In genomic region chr6:95578106-95578410, GRCh38 we compare ENCODE assay signal across 7 cellular contexts. TPM values are rescaled to one million over a fixed set of nuclear protein-coding genes. Genes with fewer than 3 reads are reported as not detected.
DNase-seq lines count a peak whose midpoint lies in the region; ATAC-seq, FAIRE-seq and TF ChIP-seq lines count a peak whose summit lies in the region.

No MANE protein-coding gene starts in this region.

- DNase-seq in K562 (ENCODE audit: extremely low read depth in 1 of 4, low spot score in 3 of 4) (peak; percentile 9 to 37 (median 10)), HepG2 (ENCODE audit: low spot score) (peak; percentile 15), transverse colon (no peak), NCI-H1436 (lab: John Stamatoyannopoulos, UW) (no peak)

- no peaks in the 10 kb centered on the region for H3K9me3 Mint-ChIP-seq in IgD-negative memory B cell

- no peak for TF ChIP-seq POLR2A in K562 (conservative IDR thresholded peaks at IDR 0.05)
- no peak for TF ChIP-seq POLR2A in HepG2 (IDR thresholded peaks at IDR 0.05; ENCODE audit: insufficient read depth in 1 of 2, low read depth in 2 of 2, low read length in 2 of 2)
- no peak for TF ChIP-seq POLR2A in transverse colon (IDR thresholded peaks at IDR 0.05)

- FAIRE-seq in K562 (lab: Jason Lieb, UNC) (peak; percentile 40), HepG2 (lab: Jason Lieb, UNC) (no peak)

- no peaks in the 10 kb centered on the region for H3K9me1 ChIP-seq in K562 (ENCODE audit: control insufficient read depth, insufficient read depth, low read length)

- H3K4me1 ChIP-seq in K562 (replicated peaks in 1 of 2; ENCODE audit: control insufficient read depth in 2 of 2, insufficient read depth in 2 of 2, low read length in 2 of 2), result peaks cover 6 to 9% of the 10 kb centered on the region in 2 experiments; a peak in 4 of 5 replicates
- peaks cover 35% of the 10 kb centered on the region for H3K4me1 ChIP-seq in HepG2 (ENCODE audit: insufficient read depth, low read length)
- H3K4me1 ChIP-seq in transverse colon, result peaks cover 11 to 19% (median 14%) of the 10 kb centered on the region in 4 donors

- H3K4me2 ChIP-seq in K562 (ENCODE audit: insufficient read depth, low read length) (peak overlapping the region; percentile 90), HepG2 (ENCODE audit: low read depth, low read length) (peak overlapping the region; percentile 85)

- H3K4me3 Mint-ChIP-seq in IgD-negative memory B cell, result peak overlapping the region; percentile 95 to 100 (median 96)

- peak overlapping the region; percentile 83 to 97 for H3K9ac ChIP-seq in K562 (ENCODE audit: insufficient read depth in 1 of 2, low read depth in 2 of 2, low read length in 2 of 2)
- H3K9ac ChIP-seq in HepG2 (ENCODE audit: insufficient read depth, low read depth, low read length), result peak overlapping the region; percentile 78

- no peaks in the 10 kb centered on the region for H4K20me1 ChIP-seq in K562 (replicated peaks; ENCODE audit: control insufficient read depth, insufficient read depth, low read length)
- no peaks in the 10 kb centered on the region for H4K20me1 ChIP-seq in HepG2 (ENCODE audit: insufficient read depth, low read length)

- peaks cover 3% of the 10 kb centered on the region; the same call in 1 of the 3 replicates for H3K36me3 ChIP-seq in K562 (ENCODE audit: control insufficient read depth, insufficient read depth, low read length)
- no peaks in the 10 kb centered on the region for H3K36me3 ChIP-seq in HepG2 (replicated peaks in 1 of 2; ENCODE audit: control insufficient read depth in 1 of 2, insufficient read depth in 2 of 2, low read length in 2 of 2)
- no peaks in the 10 kb centered on the region for H3K36me3 ChIP-seq in transverse colon

- POLR2A ChIA-PET in K562 (lab: Yijun Ruan, JAX), result interaction anchor here (0.7 kb wide), 1 partner anchor 10 kb away, joined by 3 read pairs; no protein-coding TSS in a partner anchor
- POLR2A ChIA-PET in HepG2 (lab: Yijun Ruan, JAX), result no interaction called here

- TF ChIP-seq RAD21 in K562 (CRISPR knock-in tag; conservative IDR thresholded peaks at IDR 0.05 in 1 of 2, IDR thresholded peaks at IDR 0.05 in 1 of 2), result no peak
- TF ChIP-seq RAD21 in HepG2 (CRISPR knock-in tag; IDR thresholded peaks at IDR 0.05), result no peak

- peaks cover 30 to 41% (median 31%) of the 10 kb centered on the region in 3 donors for H3K4me1 Mint-ChIP-seq in IgD-negative memory B cell

- 0% methylated on average over 10 of the region's 10 CpGs for WGBS in K562 (ENCODE audit: insufficient coverage, low coverage, missing lambda C conversion rate)
- 2% methylated on average over 10 of the region's 10 CpGs for WGBS in HepG2 (ENCODE audit: low lambda C conversion rate)
- 0 to 5% methylated on average over 2 to 10 of the region's 10 CpGs for WGBS in transverse colon (ENCODE audit: low coverage in 1 of 2), 2 donors

- peak overlapping the region; percentile 83 to 98 (median 92) for H3K27ac Mint-ChIP-seq in IgD-negative memory B cell

- CTCF ChIA-PET in K562 (lab: Yijun Ruan, JAX; ENCODE audit: low intra/inter-chr PET ratio), result no interaction called here
- CTCF ChIA-PET in HepG2 (lab: Yijun Ruan, JAX; ENCODE audit: low intra/inter-chr PET ratio, low total read pairs), result no interaction called here

- peaks cover 3% of the 10 kb centered on the region; the same call in 1 of the 2 replicates for H3K9me3 ChIP-seq in K562 (replicated peaks; ENCODE audit: control insufficient read depth, insufficient read depth, low read depth, low read length)
- no peaks in the 10 kb centered on the region for H3K9me3 ChIP-seq in HepG2 (ENCODE audit: low read length)
- H3K9me3 ChIP-seq in transverse colon, result no peaks in the 10 kb centered on the region

- peaks cover 4% of the 10 kb centered on the region for H3K36me3 Mint-ChIP-seq in IgD-negative memory B cell

- H3K27ac ChIP-seq in K562 (ENCODE audit: extremely low read depth, low read depth, low read length) (peak overlapping the region; percentile 86), HepG2 (ENCODE audit: extremely low read length, insufficient read depth, low read length) (peak overlapping the region; percentile 83), transverse colon (peak overlapping the region; percentile 90 to 93 (median 92))

- H3K79me2 ChIP-seq in K562 (ENCODE audit: control insufficient read depth, insufficient read depth, low read length) (peaks cover 58% of the 10 kb centered on the region), HepG2 (ENCODE audit: insufficient read depth, low read length) (peaks cover 30% of the 10 kb centered on the region)

- intact Hi-C loops in K562 (cut with micrococcal nuclease) (no loop called here), HepG2 (cut with micrococcal nuclease; ENCODE audit: unreplicated experiment) (loop anchor here (5.0 kb wide), 1 partner anchor 239 kb away; no protein-coding TSS in a partner anchor), transverse colon (cut with DNase I; ENCODE audit: low total_unique reads) (no loop called here)

- TF ChIP-seq EP300 in K562 (IDR thresholded peaks at IDR 0.05; ENCODE audit: low read length) (no peak), HepG2 (IDR thresholded peaks at IDR 0.05; ENCODE audit: low read depth in 2 of 2, low read length in 2 of 2) (no peak), HepG2 (CRISPR knock-in tag; IDR thresholded peaks at IDR 0.05; ENCODE audit: borderline replicate concordance) (no peak), transverse colon (IDR thresholded peaks at IDR 0.05; ENCODE audit: low read depth) (no peak)

- peak; percentile 15 for ATAC-seq in GM21528 (IDR thresholded peaks at IDR 0.05; ENCODE audit: low FRiP score, unreplicated experiment)
- peak; percentile 14 for ATAC-seq in K562
- ATAC-seq in HepG2, result peak; percentile 63

- no peak for TF ChIP-seq CTCF in GM12875 (IDR thresholded peaks at IDR 0.05; ENCODE audit: borderline replicate concordance, insufficient read depth, low read depth, low read length)
- no peak for TF ChIP-seq CTCF in K562 (IDR thresholded peaks at IDR 0.05 in 2 of 3, conservative IDR thresholded peaks at IDR 0.05 in 1 of 3; ENCODE audit: insufficient read depth in 2 of 3, low read depth in 1 of 3, low read length in 3 of 3)
- TF ChIP-seq CTCF in HepG2 (CRISPR knock-in tag; IDR thresholded peaks at IDR 0.05), result no peak
- no peak for TF ChIP-seq CTCF in transverse colon (IDR thresholded peaks at IDR 0.05)

- in situ Hi-C loops in K562 (cut with MboI) (no loop called here), HepG2 (cut with HindIII; ENCODE audit: extremely low pct_ligation_motif_present, low pct_unique_long_range_greater_than_20kb) (loop anchor here (25.0 kb wide), 1 partner anchor 284 kb away; no protein-coding TSS in a partner anchor), transverse colon (cut with MboI; ENCODE audit: low pct_ligation_motif_present in 1 of 4, low pct_unique_long_range_greater_than_20kb in 1 of 4, low sequenced_read_pairs in 3 of 4) (no loop called here)

- H3K4me3 ChIP-seq in GM12875 (ENCODE audit: low read depth, low read length) (peak overlapping the region; percentile 72), K562 (peak overlapping the region; percentile 71), HepG2 (replicated peaks in 1 of 3; ENCODE audit: insufficient read depth in 1 of 3, low read depth in 2 of 3, low read length in 3 of 3) (peak overlapping the region; percentile 73 to 99 (median 78)), transverse colon (peak overlapping the region; percentile 54 to 81 (median 70))

- TSS peak; percentile 76 for BruUV-seq in K562 (replicated peaks; lab: Mats Ljungman, UMichigan)
- TSS peak; percentile 76 for BruUV-seq in HepG2 (replicated peaks; lab: Mats Ljungman, UMichigan)

- H3K27me3 ChIP-seq in K562 (ENCODE audit: control insufficient read depth in 2 of 2, insufficient read depth in 2 of 2, low read length in 2 of 2) (no peaks in the 10 kb centered on the region), HepG2 (ENCODE audit: control insufficient read depth in 1 of 2, insufficient read depth in 2 of 2, low read length in 2 of 2) (no peaks in the 10 kb centered on the region; a peak in 1 of 5 replicates), transverse colon (no peaks in the 10 kb centered on the region)

- H3K27me3 Mint-ChIP-seq in IgD-negative memory B cell, result no peaks in the 10 kb centered on the region

- H2AFZ ChIP-seq in K562 (ENCODE audit: low read depth, low read length) (peak overlapping the region; percentile 94), HepG2 (ENCODE audit: low read length) (peak overlapping the region; percentile 91)

RNA-seq across cellular contexts. Expression of gene MANEA, which starts 0.7 kb away (rescaled TPM):
- polyA plus RNA-seq in IgD-negative memory B cell (4.4 TPM), K562 (2011; rRNA removed) (10.4 and 14.3 TPM in 2 replicates), K562 (2014; fragmentation: Illumina TruSeq; extraction: Trizol) (9.2 and 11.5 TPM in 2 replicates), K562 (2014; fragmentation: Nextera tagmentation; extraction: Ambion mirVana) (10 to 100 TPM in 1 of 2 experiments, 1 to 10 TPM in 1; 7.5 to 11.1 TPM), K562 (2014; rRNA removed) (5.6 and 7.1 TPM in 2 replicates), HepG2 (2011; rRNA removed) (6.8 and 10.0 TPM in 2 replicates)
- total RNA-seq in K562 (2011; cell fraction: chromatin; rRNA removed; ENCODE audit: low replicate concordance), result 8.3 and 18.2 TPM in 2 replicates
- total RNA-seq in K562 (2011; cell fraction: nucleolus; rRNA removed), result 3.8 and 4.9 TPM in 2 replicates
- 10.5 and 16.7 TPM in 2 replicates for total RNA-seq in K562 (2011; cell fraction: nucleoplasm; rRNA removed)
- total RNA-seq in K562 (2014; rRNA removed) (4.8 and 6.7 TPM in 2 replicates), K562 (2014; rRNA removed; fragmentation: Illumina TruSeq; extraction: Trizol) (15.9 and 17.7 TPM in 2 replicates), K562 (2015; rRNA removed; fragmentation: Illumina TruSeq; extraction: Trizol) (14.2 and 16.1 TPM in 2 replicates), K562 (2021) (11.4 and 12.8 TPM in 2 replicates), HepG2 (2016; rRNA removed; fragmentation: Illumina TruSeq; extraction: Trizol) (7.6 and 10.9 TPM in 2 replicates), transverse colon (1 to 10 TPM in 2 of 4 donors, under 1 TPM in 2; 0.37 to 8.7 (median 3.3) TPM)
- 2.3 and 4.5 TPM in 2 replicates for polyA plus RNA-seq in K562 (2011; cell fraction: cytosol; rRNA removed)
- polyA plus RNA-seq in K562 (2011; cell fraction: nucleus; rRNA removed), result 3.8 and 5.3 TPM in 2 replicates
- polyA plus RNA-seq in K562 (2012), result 6.9 and 10.8 TPM in 2 replicates
- polyA minus RNA-seq in K562 (2011; rRNA and poly(A)+ RNA removed), result 15.4 and 17.8 TPM in 2 replicates
- polyA minus RNA-seq in K562 (2011; cell fraction: cytosol; rRNA and poly(A)+ RNA removed), result 3.3 and 7.6 TPM in 2 replicates
- 4.2 and 8.1 TPM in 2 replicates for polyA minus RNA-seq in K562 (2011; cell fraction: nucleus; rRNA and poly(A)+ RNA removed)
- total RNA-seq in HepG2 (2016; cell fraction: cytosol; rRNA removed; fragmentation: Illumina TruSeq; extraction: Trizol; ENCODE audit: low read depth), result 0.79 and 1.2 TPM in 2 replicates
- total RNA-seq in HepG2 (2016; cell fraction: insoluble cytoplasmic fraction; rRNA removed; fragmentation: Illumina TruSeq; extraction: Trizol), result 8.5 and 11.1 TPM in 2 replicates
- total RNA-seq in HepG2 (2016; cell fraction: membrane; rRNA removed; fragmentation: Illumina TruSeq; extraction: Trizol), result 2.2 and 2.7 TPM in 2 replicates
- 14.0 and 15.6 TPM in 2 replicates for total RNA-seq in HepG2 (2016; cell fraction: nucleus; rRNA removed; fragmentation: Illumina TruSeq; extraction: Trizol)
- polyA plus RNA-seq in HepG2 (2011; cell fraction: cytosol; rRNA removed), result 2.6 and 5.5 TPM in 2 replicates
- polyA plus RNA-seq in HepG2 (2011; cell fraction: nucleus; rRNA removed), result 2.2 and 3.1 TPM in 2 replicates
- 7.8 and 8.4 TPM in 2 replicates for polyA plus RNA-seq in HepG2 (2012)
- polyA plus RNA-seq in HepG2 (2016; cell fraction: cytosol; fragmentation: Illumina TruSeq; extraction: Trizol; ENCODE audit: low read depth), result 0.42 and 0.72 TPM in 2 replicates
- 7.9 and 10.1 TPM in 2 replicates for polyA plus RNA-seq in HepG2 (2016; cell fraction: insoluble cytoplasmic fraction; fragmentation: Illumina TruSeq; extraction: Trizol; ENCODE audit: low read depth)
- polyA plus RNA-seq in HepG2 (2016; cell fraction: membrane; fragmentation: Illumina TruSeq; extraction: Trizol; ENCODE audit: low read depth), result 1.3 and 1.6 TPM in 2 replicates
- polyA plus RNA-seq in HepG2 (2016; cell fraction: nucleus; fragmentation: Illumina TruSeq; extraction: Trizol; ENCODE audit: insufficient read depth, low read depth), result 14.3 and 16.2 TPM in 2 replicates
- 2.4 and 2.5 TPM in 2 replicates for polyA minus RNA-seq in HepG2 (2011; rRNA and poly(A)+ RNA removed; ENCODE audit: low replicate concordance)
- polyA minus RNA-seq in HepG2 (2011; cell fraction: cytosol; rRNA and poly(A)+ RNA removed), result 7.2 and 9.4 TPM in 2 replicates
- 11.8 and 12.4 TPM in 2 replicates for polyA minus RNA-seq in HepG2 (2011; cell fraction: nucleus; rRNA and poly(A)+ RNA removed)

Comparison
In these comparisons a context has a peak if more than half of its experiments do, and no peak if none do; other contexts are left out.
1. DNase-seq: peak in K562 (4 of 4) and HepG2 (single experiment); none in transverse colon (single experiment) and NCI-H1436 (single experiment).
2. Peak in every context shown above with its lines, with median percentiles within 50 percentile points of each other: H3K4me3 ChIP-seq, ATAC-seq and H3K27ac ChIP-seq.